ENCODE assay signal across 1 cellular context in genomic region chr12:96183734-96184370, GRCh38.
TF ChIP-seq lines count a peak whose summit lies in the region.

No MANE protein-coding gene starts in this region.

TF ChIP-seq in K562, 482 proteins besides CTCF, POLR2A, EP300 and RAD21 (continues in another document):
- no peak for TF ChIP-seq RFX7 (CRISPR knock-in tag; IDR thresholded peaks at IDR 0.05)
- TF ChIP-seq MEIS2 (IDR thresholded peaks at IDR 0.05; ENCODE audit: partially characterized antibody) = peak; percentile 38
- TF ChIP-seq MTA2 (IDR thresholded peaks at IDR 0.05; ENCODE audit: low read depth) = 0 out of 2 replicates have a peak, but pooled peaks have one; percentile 13
- TF ChIP-seq ARID1B (IDR thresholded peaks at IDR 0.05) = peak; percentile 75
- no peak for TF ChIP-seq ATF1 (CRISPR knock-in tag; IDR thresholded peaks at IDR 0.05)
- no peak for TF ChIP-seq ATF1 (tag; IDR thresholded peaks at IDR 0.05)
- peak; percentile 45; the same call in 1 of the 2 replicates for TF ChIP-seq MAFF (IDR thresholded peaks at IDR 0.05; ENCODE audit: low read length)
- no peak for TF ChIP-seq ZBED1 (IDR thresholded peaks at IDR 0.05)
- TF ChIP-seq MYC (IDR thresholded peaks at IDR 0.05; ENCODE audit: low read depth, low read length) = 0 out of 2 replicates have a peak, but pooled peaks have one; percentile 27
- no peak for TF ChIP-seq MYC (CRISPR knock-in tag; IDR thresholded peaks at IDR 0.05; ENCODE audit: borderline replicate concordance, low read depth)
- no peak for TF ChIP-seq ID3 (CRISPR knock-in tag; IDR thresholded peaks at IDR 0.05)
- peak; percentile 99 for TF ChIP-seq ID3 (tag; IDR thresholded peaks at IDR 0.05)
- peak; percentile 67 for TF ChIP-seq L3MBTL2 (IDR thresholded peaks at IDR 0.05)
- TF ChIP-seq C11orf30 (IDR thresholded peaks at IDR 0.05; ENCODE audit: low read depth) = peak; percentile 81
- TF ChIP-seq MGA (IDR thresholded peaks at IDR 0.05) = peak; percentile 32; the same call in 1 of the 2 replicates
- TF ChIP-seq MNT (conservative IDR thresholded peaks at IDR 0.05) = 0 out of 4 replicates have a peak, but pooled peaks have one; percentile 16 to 36
- peak; percentile 37; the same call in 1 of the 2 replicates for TF ChIP-seq NCOR1 (IDR thresholded peaks at IDR 0.05)
- no peak for TF ChIP-seq TFE3 (CRISPR knock-in tag; IDR thresholded peaks at IDR 0.05)
- peak; percentile 42 for TF ChIP-seq ASH1L (IDR thresholded peaks at IDR 0.05; ENCODE audit: borderline replicate concordance, low read depth, partially characterized antibody)
- peak; percentile 72 for TF ChIP-seq TAL1 (IDR thresholded peaks at IDR 0.05)
- peak; percentile 88 for TF ChIP-seq MAFG (tag; conservative IDR thresholded peaks at IDR 0.05)
- no peak for TF ChIP-seq TAF7 (tag; IDR thresholded peaks at IDR 0.05)
- peak; percentile 70 for TF ChIP-seq CBFA2T3 (IDR thresholded peaks at IDR 0.05)
- 0 out of 4 replicates have a peak, but pooled peaks of 1 of the 2 experiments have one; percentile 25 for TF ChIP-seq TRIM24 (IDR thresholded peaks at IDR 0.05)
- peak; percentile 55; the same call in 1 of the 2 replicates for TF ChIP-seq MAFK (IDR thresholded peaks at IDR 0.05; ENCODE audit: low read length)
- no peak for TF ChIP-seq CREBBP (IDR thresholded peaks at IDR 0.05; ENCODE audit: low read depth, low read length)
- no peak for TF ChIP-seq ELF1 (tag; IDR thresholded peaks at IDR 0.05)
- no peak for TF ChIP-seq MYNN (IDR thresholded peaks at IDR 0.05)
- TF ChIP-seq MYNN (CRISPR knock-in tag; IDR thresholded peaks at IDR 0.05) = no peak
- peak; percentile 79 for TF ChIP-seq TEAD4 (IDR thresholded peaks at IDR 0.05; ENCODE audit: low read length)
- no peak for TF ChIP-seq TEAD4 (CRISPR knock-in tag; IDR thresholded peaks at IDR 0.05; ENCODE audit: borderline replicate concordance)
- TF ChIP-seq RBM25 (IDR thresholded peaks at IDR 0.05; ENCODE audit: low read depth, low read length, severe bottlenecking) = peak; percentile 43
- 0 out of 2 replicates have a peak, but pooled peaks have one; percentile 17 for TF ChIP-seq FOSL1 (tag; conservative IDR thresholded peaks at IDR 0.05)
- TF ChIP-seq NR2C1 (IDR thresholded peaks at IDR 0.05) = no peak
- TF ChIP-seq NR2C1 (tag; IDR thresholded peaks at IDR 0.05) = peak; percentile 13; the same call in 1 of the 2 replicates
- TF ChIP-seq ATF3 (IDR thresholded peaks at IDR 0.05) = no peak
- TF ChIP-seq ATF3 (CRISPR knock-in tag; conservative IDR thresholded peaks at IDR 0.05) = no peak
- TF ChIP-seq NFYB (IDR thresholded peaks at IDR 0.05; ENCODE audit: extremely low read depth, insufficient read length) = peak; percentile 25
- no peak for TF ChIP-seq MECOM (CRISPR knock-in tag; IDR thresholded peaks at IDR 0.05)
- 0 out of 2 replicates have a peak, but pooled peaks have one; percentile 15 for TF ChIP-seq SOX6 (IDR thresholded peaks at IDR 0.05)
- TF ChIP-seq MCM5 (IDR thresholded peaks at IDR 0.05; ENCODE audit: low read depth) = no peak
- no peak for TF ChIP-seq HES1 (IDR thresholded peaks at IDR 0.05; ENCODE audit: low read depth)
- no peak for TF ChIP-seq ARID4B (CRISPR knock-in tag; IDR thresholded peaks at IDR 0.05)
- TF ChIP-seq ZNF431 (CRISPR knock-in tag; IDR thresholded peaks at IDR 0.05) = no peak
- no peak for TF ChIP-seq ZNF324 (CRISPR knock-in tag; IDR thresholded peaks at IDR 0.05)
- peak; percentile 91 for TF ChIP-seq ZNF316 (IDR thresholded peaks at IDR 0.05)
